ENCODE assay signal across 19 cellular contexts in genomic region chr11:129593098-129593497, GRCh38.
DNase-seq lines count a peak whose midpoint lies in the region; ATAC-seq and TF ChIP-seq lines count a peak whose summit lies in the region.
"Had no signal": no experiment of that assay in that cellular context is flagged by ENCODE, and none has a peak within 500 bp of the region (broad histone marks: within the 10 kb centered on the region; RNA-seq: fewer than 3 reads in every experiment).

No MANE protein-coding gene starts in this region.

- POLR2A ChIA-PET in HEK293 (lab: Yijun Ruan, JAX) = no interaction called here

- H4K8ac ChIP-seq in trophoblast cell (ENCODE audit: low read depth, low read length) = no peak overlapping the region

- no peak overlapping the region for H2BK5ac ChIP-seq in trophoblast cell (ENCODE audit: low read depth, low read length, poor library complexity)

- CTCF ChIA-PET in HEK293 (lab: Yijun Ruan, JAX) = no interaction called here

- no peak overlapping the region for H2AK5ac ChIP-seq in trophoblast cell (ENCODE audit: low read length)

- no peak overlapping the region for H3K23ac ChIP-seq in trophoblast cell (ENCODE audit: low read length)

- no peak for ATAC-seq in right lobe of liver
- ATAC-seq: activated T-cell treated with anti-CD3 and anti-CD28 coated beads, Interleukin-2, amount 50 U/mL, for 4 hours; effector memory CD8-positive, alpha-beta T cell; stimulated activated naive CD8-positive, alpha-beta T cell treated with anti-CD3 and anti-CD28 coated beads, Interleukin-15, Interleukin-2, amounts not matched to agents 100 U/mL and 50 U/mL, for 24 hours had no signal

- no peak for TF ChIP-seq POLR2A in right lobe of liver (IDR thresholded peaks at IDR 0.05)

- no peak overlapping the region for H3K18ac ChIP-seq in trophoblast cell (ENCODE audit: low read length)

- no peak overlapping the region for H4K12ac ChIP-seq in trophoblast cell (ENCODE audit: low read depth, low read length)

- H3K27ac ChIP-seq in HEK293 (ENCODE audit: extremely low read depth, low read depth, low read length) = no peak overlapping the region
- H3K27ac ChIP-seq in epithelial cell of prostate = peak overlapping the region; percentile 6
- no peak overlapping the region for H3K27ac ChIP-seq in trophoblast cell (ENCODE audit: low read depth, low read length)
- H3K27ac ChIP-seq in right lobe of liver = no peak overlapping the region
- H3K27ac ChIP-seq in hepatocyte = no peak overlapping the region
- H3K27ac ChIP-seq: BLaER1 treated with 17β-estradiol and CSF1 and Interleukin-3, amounts not matched to agents 10 nM and 100 nM; SJCRH30; spleen; vagina had no signal

- H3K79me1 ChIP-seq in trophoblast cell (ENCODE audit: low read length) = no peaks in the 10 kb centered on the region

- H4K20me1 ChIP-seq in hepatocyte (ENCODE audit: insufficient read depth, poor library complexity, severe bottlenecking) = no peaks in the 10 kb centered on the region
- H4K20me1 ChIP-seq: BLaER1 treated with 17β-estradiol and CSF1 and Interleukin-3, amounts not matched to agents 10 nM and 100 nM had no signal

- H3K4ac ChIP-seq in trophoblast cell (ENCODE audit: low read depth, low read length) = no peak overlapping the region

- H2AFZ ChIP-seq in trophoblast cell (ENCODE audit: insufficient read depth, low read length, poor library complexity) (no peak overlapping the region), hepatocyte (no peak overlapping the region)

- TF ChIP-seq CTCF in HEK293 (tag by site-specific recombination; IDR thresholded peaks at IDR 0.05) = no peak
- TF ChIP-seq CTCF in right lobe of liver (IDR thresholded peaks at IDR 0.05) = no peak
- no peak for TF ChIP-seq CTCF in hepatocyte (IDR thresholded peaks at IDR 0.05; ENCODE audit: poor library complexity)

- H3K9ac ChIP-seq in trophoblast cell (ENCODE audit: low read length) = no peak overlapping the region
- H3K9ac ChIP-seq: BLaER1 treated with 17β-estradiol and CSF1 and Interleukin-3, amounts not matched to agents 10 nM and 100 nM had no signal

- H3K27me3 ChIP-seq in trophoblast cell (ENCODE audit: insufficient read depth, low read length) (no peaks in the 10 kb centered on the region), right lobe of liver (no peaks in the 10 kb centered on the region), hepatocyte (no peaks in the 10 kb centered on the region)
- H3K27me3 ChIP-seq: BLaER1 treated with 17β-estradiol and CSF1 and Interleukin-3, amounts not matched to agents 10 nM and 100 nM; SJCRH30; vagina had no signal

- H4K91ac ChIP-seq in trophoblast cell (ENCODE audit: low read depth, low read length) = no peak overlapping the region

- H3K9me3 ChIP-seq in HEK293 (ENCODE audit: control insufficient read depth, insufficient read depth, low read depth, low read length) (no peaks in the 10 kb centered on the region), trophoblast cell (ENCODE audit: insufficient read depth, low read depth, low read length) (no peaks in the 10 kb centered on the region), right lobe of liver (no peaks in the 10 kb centered on the region), hepatocyte (ENCODE audit: low read depth) (no peaks in the 10 kb centered on the region)
- H3K9me3 ChIP-seq: SJCRH30, spleen, vagina had no signal

- H3K14ac ChIP-seq in trophoblast cell (ENCODE audit: low read length) = no peak overlapping the region

- intact Hi-C loops in right lobe of liver (cut with DNase I) = no loop called here

- H3K4me3 ChIP-seq in HEK293 (ENCODE audit: low read depth, low read length) (no peak overlapping the region), trophoblast cell (ENCODE audit: low read depth, low read length) (no peak overlapping the region), right lobe of liver (no peak overlapping the region), hepatocyte (no peak overlapping the region)
- H3K4me3 ChIP-seq: BLaER1 treated with 17β-estradiol and CSF1 and Interleukin-3, amounts not matched to agents 10 nM and 100 nM; SJCRH30; spleen; vagina had no signal

- no peaks in the 10 kb centered on the region for H3K9me2 ChIP-seq in hepatocyte (replicated peaks; ENCODE audit: insufficient read depth)

- no CpG with 5 or more reads among the region's 2 CpGs for WGBS in trophoblast cell (ENCODE audit: extremely low coverage, insufficient coverage, insufficient read length)
- WGBS in right lobe of liver (ENCODE audit: insufficient coverage, low coverage, low lambda C conversion rate, missing lambda C conversion rate) = 72% methylated on average over 2 of the region's 2 CpGs
- 59% methylated on average over 2 of the region's 2 CpGs for WGBS in hepatocyte (ENCODE audit: low lambda C conversion rate, missing lambda C conversion rate)

- H3K4me2 ChIP-seq in trophoblast cell (ENCODE audit: low read length) (no peak overlapping the region), hepatocyte (no peak overlapping the region)
- H3K4me2 ChIP-seq: BLaER1 treated with 17β-estradiol and CSF1 and Interleukin-3, amounts not matched to agents 10 nM and 100 nM had no signal

- H2BK120ac ChIP-seq in trophoblast cell (ENCODE audit: insufficient read depth, low read length, poor library complexity) = no peak overlapping the region

- H3K4me1 ChIP-seq in HEK293 (ENCODE audit: control insufficient read depth, insufficient read depth, low read length) (no peaks in the 10 kb centered on the region), trophoblast cell (ENCODE audit: control insufficient read depth in 1 of 2, insufficient read depth in 2 of 2, low read length in 2 of 2) (peaks cover 11 to 12% of the 10 kb centered on the region in 2 experiments), right lobe of liver (no peaks in the 10 kb centered on the region), hepatocyte (ENCODE audit: insufficient read depth) (no peaks in the 10 kb centered on the region)
- H3K4me1 ChIP-seq: BLaER1 treated with 17β-estradiol and CSF1 and Interleukin-3, amounts not matched to agents 10 nM and 100 nM; SJCRH30; spleen had no signal

- no peak overlapping the region for H2BK12ac ChIP-seq in trophoblast cell (ENCODE audit: low read length)

- H3K79me2 ChIP-seq in trophoblast cell (ENCODE audit: control insufficient read depth, insufficient read depth, low read length, poor library complexity) (no peaks in the 10 kb centered on the region), hepatocyte (no peaks in the 10 kb centered on the region)

- DNase-seq in NCI-H2196 (lab: John Stamatoyannopoulos, UW; ENCODE audit: unreplicated experiment) = peak; percentile 60
- DNase-seq in epithelial cell of prostate (ENCODE audit: low read depth, low spot score) = peak; percentile 39
- peak; percentile 12 to 54 for DNase-seq in trophoblast cell
- no peak for DNase-seq in right lobe of liver
- no peak for DNase-seq in HCEC 1CT
- DNase-seq in hepatocyte (ENCODE audit: low spot score) = no peak
- DNase-seq: activated CD4-positive, alpha-beta T cell treated with anti-CD3 and anti-CD28 coated beads, Interleukin-2, amount 10 ng/mL, durations not matched to agents 24 days and 14 days; activated naive CD8-positive, alpha-beta T cell treated with anti-CD3 and anti-CD28 coated beads for 36 hours; activated T-cell treated with anti-CD3 and anti-CD28 coated beads, Interleukin-2, amount 50 U/mL, for 4 hours; effector memory CD8-positive, alpha-beta T cell; EL; NCI-H146; SJCRH30; spleen; stimulated activated naive CD8-positive, alpha-beta T cell treated with anti-CD3 and anti-CD28 coated beads, Interleukin-15, Interleukin-2, amounts not matched to agents 100 U/mL and 50 U/mL, for 24 hours; T1000 had no signal

- H3K36me3 ChIP-seq in HEK293 (ENCODE audit: control insufficient read depth in 2 of 2, insufficient read depth in 1 of 2, low read length in 2 of 2) (no peaks in the 10 kb centered on the region), trophoblast cell (ENCODE audit: control insufficient read depth in 1 of 2, insufficient read depth in 2 of 2, low read length in 2 of 2) (no peaks in the 10 kb centered on the region), right lobe of liver (no peaks in the 10 kb centered on the region), hepatocyte (replicated peaks; ENCODE audit: insufficient read depth, low read depth) (no peaks in the 10 kb centered on the region)
- H3K36me3 ChIP-seq: BLaER1 treated with 17β-estradiol and CSF1 and Interleukin-3, amounts not matched to agents 10 nM and 100 nM; SJCRH30; spleen; vagina had no signal

TF ChIP-seq in HEK293, 187 proteins besides CTCF, POLR2A, EP300 and RAD21:
- no peak for TF ChIP-seq KLF1 (tag by site-specific recombination; IDR thresholded peaks at IDR 0.05)
- no peak for TF ChIP-seq ZNF658 (tag by site-specific recombination; IDR thresholded peaks at IDR 0.05)
- TF ChIP-seq ZNF335 (tag by site-specific recombination; conservative IDR thresholded peaks at IDR 0.05) = no peak
- TF ChIP-seq SCRT2 (tag by site-specific recombination; IDR thresholded peaks at IDR 0.05) = peak; percentile 85
- no peak for TF ChIP-seq ZNF366 (tag by site-specific recombination; conservative IDR thresholded peaks at IDR 0.05)

Comparison
In these comparisons a context has a peak if more than half of its experiments do, and no peak if none do; other contexts are left out.
1. DNase-seq: peak in NCI-H2196 (single experiment), epithelial cell of prostate (single experiment) and trophoblast cell (2 of 2); none in right lobe of liver (0 of 3), HCEC 1CT (single experiment) and hepatocyte (single experiment).